ENCODE assay signal across 1 cellular context in the genomic region with DNA sequence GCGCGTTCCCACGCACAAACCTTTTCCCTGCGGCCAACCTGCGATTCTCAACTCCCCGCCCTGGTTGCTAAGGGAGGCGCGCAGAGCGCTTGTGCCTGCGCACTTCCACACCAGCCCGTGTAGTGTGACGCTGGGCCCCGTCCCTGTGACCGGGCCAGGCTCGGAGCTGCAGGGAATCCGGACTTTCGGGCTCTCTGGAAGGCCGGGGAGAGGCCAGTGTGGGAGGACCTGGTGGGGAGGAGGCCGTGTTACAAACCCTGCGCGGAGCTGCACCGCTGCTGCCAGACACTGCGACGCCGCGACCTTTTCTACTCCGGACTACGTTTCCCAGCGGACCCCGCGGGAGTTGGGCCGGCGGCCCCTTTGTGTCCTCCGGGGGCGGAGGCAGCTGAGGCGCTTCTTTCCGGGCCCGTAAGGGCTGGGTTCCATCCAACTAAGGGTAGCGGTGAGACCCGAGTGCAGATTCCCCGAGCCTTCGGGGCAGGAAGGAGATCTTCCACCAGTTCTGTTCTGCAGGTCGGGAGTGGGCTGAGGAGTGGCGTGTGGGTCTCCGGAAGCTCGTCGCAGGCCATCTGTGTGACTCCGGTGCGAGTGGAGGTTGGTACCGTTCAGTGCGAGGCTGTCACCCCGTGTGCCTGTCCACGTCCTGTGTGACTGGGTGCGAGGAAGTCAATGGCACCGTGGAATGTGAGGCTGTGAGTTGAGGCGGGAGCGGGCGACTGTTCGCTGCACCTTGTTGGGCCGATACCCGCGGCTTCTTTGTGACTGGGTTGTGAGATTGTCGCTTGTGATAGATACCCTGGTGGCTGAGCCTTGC.
A peak's percentile ranks its signal among the peaks of the same experiment; 100 is the strongest.
TF ChIP-seq lines count a peak whose summit lies in the region.

A gene (plus strand): TSS at position 396 of the 817 bp plus-strand sequence. CDS start 999 bp downstream, outside the sequence.

TF ChIP-seq in HEK293, 187 proteins besides CTCF, POLR2A, EP300 and RAD21 (continued from another document and continues in another):
- TF ChIP-seq ZNF23 (tag by site-specific recombination; IDR thresholded peaks at IDR 0.05; ENCODE audit: borderline replicate concordance) (no peak), GLIS1 (tag by site-specific recombination; IDR thresholded peaks at IDR 0.05) (peak; percentile 33; the same call in 1 of the 2 replicates), ZNF114 (tag by site-specific recombination; IDR thresholded peaks at IDR 0.05) (no peak), ZNF529 (tag by site-specific recombination; IDR thresholded peaks at IDR 0.05; ENCODE audit: insufficient replicate concordance) (no peak), ZNF596 (tag by site-specific recombination; IDR thresholded peaks at IDR 0.05) (no peak), ZBTB7A (tag by site-specific recombination; IDR thresholded peaks at IDR 0.05; ENCODE audit: low read depth) (peak; percentile 69), BCL11A (tag by site-specific recombination; IDR thresholded peaks at IDR 0.05; ENCODE audit: low read depth) (no peak), ZBTB20 (tag by site-specific recombination; IDR thresholded peaks at IDR 0.05) (peak; percentile 100), ZNF138 (tag by site-specific recombination; IDR thresholded peaks at IDR 0.05; ENCODE audit: borderline replicate concordance) (no peak), ZNF510 (tag by site-specific recombination; IDR thresholded peaks at IDR 0.05; ENCODE audit: insufficient replicate concordance) (peak; percentile 15), ZIC2 (tag by site-specific recombination; IDR thresholded peaks at IDR 0.05) (no peak), ZNF214 (tag by site-specific recombination; IDR thresholded peaks at IDR 0.05; ENCODE audit: borderline replicate concordance) (no peak), SP3 (tag by site-specific recombination; IDR thresholded peaks at IDR 0.05) (peak; percentile 93), HOXD13 (CRISPR knock-in tag; IDR thresholded peaks at IDR 0.05; ENCODE audit: borderline replicate concordance) (no peak), KLF10 (tag by site-specific recombination; IDR thresholded peaks at IDR 0.05) (no peak), OSR2 (tag by site-specific recombination; IDR thresholded peaks at IDR 0.05) (no peak), GLI2 (tag by site-specific recombination; IDR thresholded peaks at IDR 0.05; ENCODE audit: borderline replicate concordance, low read depth) (no peak), HOXA7 (CRISPR knock-in tag; IDR thresholded peaks at IDR 0.05; ENCODE audit: borderline replicate concordance) (no peak), ZNF76 (tag by site-specific recombination; IDR thresholded peaks at IDR 0.05; ENCODE audit: borderline replicate concordance, low read depth) (peak; percentile 96), ZNF324 (tag by site-specific recombination; IDR thresholded peaks at IDR 0.05) (peak; percentile 35), ZNF174 (tag by site-specific recombination; IDR thresholded peaks at IDR 0.05) (no peak), ZNF549 (tag by site-specific recombination; IDR thresholded peaks at IDR 0.05) (no peak), OVOL3 (tag by site-specific recombination; IDR thresholded peaks at IDR 0.05) (peak; percentile 80; the same call in 1 of the 2 replicates), ZNF654 (tag by site-specific recombination; IDR thresholded peaks at IDR 0.05; ENCODE audit: low read depth) (no peak), ZNF747 (tag by site-specific recombination; IDR thresholded peaks at IDR 0.05) (no peak), ZNF292 (tag by site-specific recombination; IDR thresholded peaks at IDR 0.05; ENCODE audit: borderline replicate concordance, low read depth) (no peak), ZNF146 (tag by site-specific recombination; IDR thresholded peaks at IDR 0.05) (peak; percentile 31; the same call in 1 of the 2 replicates), IKZF3 (tag by site-specific recombination; IDR thresholded peaks at IDR 0.05) (no peak), SP2 (tag by site-specific recombination; IDR thresholded peaks at IDR 0.05) (peak; percentile 67), ZBTB21 (tag by site-specific recombination; IDR thresholded peaks at IDR 0.05) (peak; percentile 70; the same call in 1 of the 2 replicates), ZNF266 (tag by site-specific recombination; IDR thresholded peaks at IDR 0.05; ENCODE audit: low read depth) (no peak), ZNF37A (tag by site-specific recombination; IDR thresholded peaks at IDR 0.05) (no peak), ZNF140 (tag by site-specific recombination; IDR thresholded peaks at IDR 0.05) (no peak), MZF1 (tag by site-specific recombination; IDR thresholded peaks at IDR 0.05; ENCODE audit: borderline replicate concordance) (no peak), TCF7L2 (IDR thresholded peaks at IDR 0.05; ENCODE audit: borderline replicate concordance, low read depth, low read length) (peak; percentile 96), WT1 (tag by site-specific recombination; IDR thresholded peaks at IDR 0.05) (peak; percentile 47; the same call in 1 of the 2 replicates), ZNF239 (tag by site-specific recombination; IDR thresholded peaks at IDR 0.05) (no peak), SCRT1 (tag by site-specific recombination; IDR thresholded peaks at IDR 0.05; ENCODE audit: borderline replicate concordance) (no peak), ZBTB48 (tag by site-specific recombination; IDR thresholded peaks at IDR 0.05) (peak; percentile 95), ZNF112 (tag by site-specific recombination; IDR thresholded peaks at IDR 0.05) (no peak), ZNF626 (tag by site-specific recombination; IDR thresholded peaks at IDR 0.05) (no peak), ZNF585B (tag by site-specific recombination; IDR thresholded peaks at IDR 0.05) (peak; percentile 11)
- TF ChIP-seq, protein P1, sequence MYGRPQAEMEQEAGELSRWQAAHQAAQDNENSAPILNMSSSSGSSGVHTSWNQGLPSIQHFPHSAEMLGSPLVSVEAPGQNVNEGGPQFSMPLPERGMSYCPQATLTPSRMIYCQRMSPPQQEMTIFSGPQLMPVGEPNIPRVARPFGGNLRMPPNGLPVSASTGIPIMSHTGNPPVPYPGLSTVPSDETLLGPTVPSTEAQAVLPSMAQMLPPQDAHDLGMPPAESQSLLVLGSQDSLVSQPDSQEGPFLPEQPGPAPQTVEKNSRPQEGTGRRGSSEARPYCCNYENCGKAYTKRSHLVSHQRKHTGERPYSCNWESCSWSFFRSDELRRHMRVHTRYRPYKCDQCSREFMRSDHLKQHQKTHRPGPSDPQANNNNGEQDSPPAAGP (tag by site-specific recombination; IDR thresholded peaks at IDR 0.05) = peak; percentile 79
- TF ChIP-seq, protein P2, sequence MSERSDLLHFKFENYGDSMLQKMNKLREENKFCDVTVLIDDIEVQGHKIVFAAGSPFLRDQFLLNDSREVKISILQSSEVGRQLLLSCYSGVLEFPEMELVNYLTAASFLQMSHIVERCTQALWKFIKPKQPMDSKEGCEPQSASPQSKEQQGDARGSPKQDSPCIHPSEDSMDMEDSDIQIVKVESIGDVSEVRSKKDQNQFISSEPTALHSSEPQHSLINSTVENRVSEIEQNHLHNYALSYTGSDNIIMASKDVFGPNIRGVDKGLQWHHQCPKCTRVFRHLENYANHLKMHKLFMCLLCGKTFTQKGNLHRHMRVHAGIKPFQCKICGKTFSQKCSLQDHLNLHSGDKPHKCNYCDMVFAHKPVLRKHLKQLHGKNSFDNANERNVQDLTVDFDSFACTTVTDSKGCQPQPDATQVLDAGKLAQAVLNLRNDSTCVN (tag by site-specific recombination; optimal IDR thresholded peaks at IDR 0.05) = peak; percentile 85
- TF ChIP-seq, protein P3, sequence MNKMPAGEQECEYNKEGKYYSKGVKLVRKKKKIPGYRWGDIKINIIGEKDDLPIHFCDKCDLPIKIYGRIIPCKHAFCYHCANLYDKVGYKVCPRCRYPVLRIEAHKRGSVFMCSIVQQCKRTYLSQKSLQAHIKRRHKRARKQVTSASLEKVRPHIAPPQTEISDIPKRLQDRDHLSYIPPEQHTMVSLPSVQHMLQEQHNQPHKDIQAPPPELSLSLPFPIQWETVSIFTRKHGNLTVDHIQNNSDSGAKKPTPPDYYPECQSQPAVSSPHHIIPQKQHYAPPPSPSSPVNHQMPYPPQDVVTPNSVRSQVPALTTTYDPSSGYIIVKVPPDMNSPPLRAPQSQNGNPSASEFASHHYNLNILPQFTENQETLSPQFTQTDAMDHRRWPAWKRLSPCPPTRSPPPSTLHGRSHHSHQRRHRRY (tag by site-specific recombination; IDR thresholded peaks at IDR 0.05) = no peak
- TF ChIP-seq, protein P4, sequence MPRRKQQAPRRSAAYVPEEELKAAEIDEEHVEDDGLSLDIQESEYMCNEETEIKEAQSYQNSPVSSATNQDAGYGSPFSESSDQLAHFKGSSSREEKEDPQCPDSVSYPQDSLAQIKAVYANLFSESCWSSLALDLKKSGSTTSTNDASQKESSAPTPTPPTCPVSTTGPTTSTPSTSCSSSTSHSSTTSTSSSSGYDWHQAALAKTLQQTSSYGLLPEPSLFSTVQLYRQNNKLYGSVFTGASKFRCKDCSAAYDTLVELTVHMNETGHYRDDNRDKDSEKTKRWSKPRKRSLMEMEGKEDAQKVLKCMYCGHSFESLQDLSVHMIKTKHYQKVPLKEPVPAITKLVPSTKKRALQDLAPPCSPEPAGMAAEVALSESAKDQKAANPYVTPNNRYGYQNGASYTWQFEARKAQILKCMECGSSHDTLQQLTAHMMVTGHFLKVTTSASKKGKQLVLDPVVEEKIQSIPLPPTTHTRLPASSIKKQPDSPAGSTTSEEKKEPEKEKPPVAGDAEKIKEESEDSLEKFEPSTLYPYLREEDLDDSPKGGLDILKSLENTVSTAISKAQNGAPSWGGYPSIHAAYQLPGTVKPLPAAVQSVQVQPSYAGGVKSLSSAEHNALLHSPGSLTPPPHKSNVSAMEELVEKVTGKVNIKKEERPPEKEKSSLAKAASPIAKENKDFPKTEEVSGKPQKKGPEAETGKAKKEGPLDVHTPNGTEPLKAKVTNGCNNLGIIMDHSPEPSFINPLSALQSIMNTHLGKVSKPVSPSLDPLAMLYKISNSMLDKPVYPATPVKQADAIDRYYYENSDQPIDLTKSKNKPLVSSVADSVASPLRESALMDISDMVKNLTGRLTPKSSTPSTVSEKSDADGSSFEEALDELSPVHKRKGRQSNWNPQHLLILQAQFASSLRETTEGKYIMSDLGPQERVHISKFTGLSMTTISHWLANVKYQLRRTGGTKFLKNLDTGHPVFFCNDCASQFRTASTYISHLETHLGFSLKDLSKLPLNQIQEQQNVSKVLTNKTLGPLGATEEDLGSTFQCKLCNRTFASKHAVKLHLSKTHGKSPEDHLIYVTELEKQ (tag by site-specific recombination; IDR thresholded peaks at IDR 0.05; ENCODE audit: borderline replicate concordance) = no peak
- TF ChIP-seq, protein P5, sequence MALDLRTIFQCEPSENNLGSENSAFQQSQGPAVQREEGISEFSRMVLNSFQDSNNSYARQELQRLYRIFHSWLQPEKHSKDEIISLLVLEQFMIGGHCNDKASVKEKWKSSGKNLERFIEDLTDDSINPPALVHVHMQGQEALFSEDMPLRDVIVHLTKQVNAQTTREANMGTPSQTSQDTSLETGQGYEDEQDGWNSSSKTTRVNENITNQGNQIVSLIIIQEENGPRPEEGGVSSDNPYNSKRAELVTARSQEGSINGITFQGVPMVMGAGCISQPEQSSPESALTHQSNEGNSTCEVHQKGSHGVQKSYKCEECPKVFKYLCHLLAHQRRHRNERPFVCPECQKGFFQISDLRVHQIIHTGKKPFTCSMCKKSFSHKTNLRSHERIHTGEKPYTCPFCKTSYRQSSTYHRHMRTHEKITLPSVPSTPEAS (tag by site-specific recombination; IDR thresholded peaks at IDR 0.05) = 0 out of 2 replicates have a peak, but pooled peaks have one; percentile 16
- TF ChIP-seq, protein P6, sequence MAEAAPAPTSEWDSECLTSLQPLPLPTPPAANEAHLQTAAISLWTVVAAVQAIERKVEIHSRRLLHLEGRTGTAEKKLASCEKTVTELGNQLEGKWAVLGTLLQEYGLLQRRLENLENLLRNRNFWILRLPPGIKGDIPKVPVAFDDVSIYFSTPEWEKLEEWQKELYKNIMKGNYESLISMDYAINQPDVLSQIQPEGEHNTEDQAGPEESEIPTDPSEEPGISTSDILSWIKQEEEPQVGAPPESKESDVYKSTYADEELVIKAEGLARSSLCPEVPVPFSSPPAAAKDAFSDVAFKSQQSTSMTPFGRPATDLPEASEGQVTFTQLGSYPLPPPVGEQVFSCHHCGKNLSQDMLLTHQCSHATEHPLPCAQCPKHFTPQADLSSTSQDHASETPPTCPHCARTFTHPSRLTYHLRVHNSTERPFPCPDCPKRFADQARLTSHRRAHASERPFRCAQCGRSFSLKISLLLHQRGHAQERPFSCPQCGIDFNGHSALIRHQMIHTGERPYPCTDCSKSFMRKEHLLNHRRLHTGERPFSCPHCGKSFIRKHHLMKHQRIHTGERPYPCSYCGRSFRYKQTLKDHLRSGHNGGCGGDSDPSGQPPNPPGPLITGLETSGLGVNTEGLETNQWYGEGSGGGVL (tag by site-specific recombination; IDR thresholded peaks at IDR 0.05) = peak; percentile 19; the same call in 1 of the 2 replicates
- TF ChIP-seq, protein P7, sequence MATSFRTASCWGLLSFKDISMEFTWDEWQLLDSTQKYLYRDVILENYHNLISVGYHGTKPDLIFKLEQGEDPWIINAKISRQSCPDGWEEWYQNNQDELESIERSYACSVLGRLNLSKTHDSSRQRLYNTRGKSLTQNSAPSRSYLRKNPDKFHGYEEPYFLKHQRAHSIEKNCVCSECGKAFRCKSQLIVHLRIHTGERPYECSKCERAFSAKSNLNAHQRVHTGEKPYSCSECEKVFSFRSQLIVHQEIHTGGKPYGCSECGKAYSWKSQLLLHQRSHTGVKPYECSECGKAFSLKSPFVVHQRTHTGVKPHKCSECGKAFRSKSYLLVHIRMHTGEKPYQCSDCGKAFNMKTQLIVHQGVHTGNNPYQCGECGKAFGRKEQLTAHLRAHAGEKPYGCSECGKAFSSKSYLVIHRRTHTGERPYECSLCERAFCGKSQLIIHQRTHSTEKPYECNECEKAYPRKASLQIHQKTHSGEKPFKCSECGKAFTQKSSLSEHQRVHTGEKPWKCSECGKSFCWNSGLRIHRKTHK (tag by site-specific recombination; IDR thresholded peaks at IDR 0.05) = no peak
- TF ChIP-seq, protein P8, sequence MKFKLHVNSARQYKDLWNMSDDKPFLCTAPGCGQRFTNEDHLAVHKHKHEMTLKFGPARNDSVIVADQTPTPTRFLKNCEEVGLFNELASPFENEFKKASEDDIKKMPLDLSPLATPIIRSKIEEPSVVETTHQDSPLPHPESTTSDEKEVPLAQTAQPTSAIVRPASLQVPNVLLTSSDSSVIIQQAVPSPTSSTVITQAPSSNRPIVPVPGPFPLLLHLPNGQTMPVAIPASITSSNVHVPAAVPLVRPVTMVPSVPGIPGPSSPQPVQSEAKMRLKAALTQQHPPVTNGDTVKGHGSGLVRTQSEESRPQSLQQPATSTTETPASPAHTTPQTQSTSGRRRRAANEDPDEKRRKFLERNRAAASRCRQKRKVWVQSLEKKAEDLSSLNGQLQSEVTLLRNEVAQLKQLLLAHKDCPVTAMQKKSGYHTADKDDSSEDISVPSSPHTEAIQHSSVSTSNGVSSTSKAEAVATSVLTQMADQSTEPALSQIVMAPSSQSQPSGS (tag by site-specific recombination; IDR thresholded peaks at IDR 0.05; ENCODE audit: low read depth) = no peak
- TF ChIP-seq, protein P9, sequence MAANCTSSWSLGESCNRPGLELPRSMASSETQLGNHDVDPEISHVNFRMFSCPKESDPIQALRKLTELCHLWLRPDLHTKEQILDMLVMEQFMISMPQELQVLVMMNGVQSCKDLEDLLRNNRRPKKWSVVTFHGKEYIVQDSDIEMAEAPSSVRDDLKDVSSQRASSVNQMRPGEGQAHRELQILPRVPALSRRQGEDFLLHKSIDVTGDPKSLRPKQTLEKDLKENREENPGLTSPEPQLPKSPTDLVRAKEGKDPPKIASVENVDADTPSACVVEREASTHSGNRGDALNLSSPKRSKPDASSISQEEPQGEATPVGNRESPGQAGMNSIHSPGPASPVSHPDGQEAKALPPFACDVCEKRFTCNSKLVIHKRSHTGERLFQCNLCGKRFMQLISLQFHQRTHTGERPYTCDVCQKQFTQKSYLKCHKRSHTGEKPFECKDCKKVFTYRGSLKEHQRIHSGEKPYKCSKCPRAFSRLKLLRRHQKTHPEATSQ (tag by site-specific recombination; IDR thresholded peaks at IDR 0.05) = no peak; the same call in 1 of the 2 replicates
